Comparison of ENCODE assay signal across 8 cellular contexts in genomic region chr12:123892853-123893252, GRCh38.
"Had no signal": no experiment of that assay in that cellular context is flagged by ENCODE, and none has a peak within 500 bp of the region (broad histone marks: within the 10 kb centered on the region; RNA-seq: fewer than 3 reads in every experiment).

No MANE protein-coding gene starts in this region.

- H3K27ac Mint-ChIP-seq: GM23338, H9, IgD-negative memory B cell had no signal

- DNase-seq: H9, HCEC 1CT, KG1 had no signal

- H3K4me1 Mint-ChIP-seq: IgD-negative memory B cell had no signal

- H3K9me3 Mint-ChIP-seq: GM23338, H9 had no signal

- H3K4me3 Mint-ChIP-seq: GM23338, H9, IgD-negative memory B cell had no signal

- H3K4me3 ChIP-seq: GM23338 had no signal

- H2AFZ ChIP-seq: GM23338 had no signal

- FAIRE-seq: H1, H54, HTR-8/SVneo had no signal

- H3K36me3 Mint-ChIP-seq: IgD-negative memory B cell had no signal

- H3K4me2 ChIP-seq: GM23338 had no signal
